Comparison of ENCODE assay signal across 8 cellular contexts in genomic region chr2:231800493-231801091, GRCh38. TPM values are rescaled to one million over a fixed set of nuclear protein-coding genes. Genes with fewer than 3 reads are reported as not detected.
DNase-seq lines count a peak whose midpoint lies in the region; ATAC-seq and TF ChIP-seq lines count a peak whose summit lies in the region.

No MANE protein-coding gene starts in this region.

- H3K36me3 ChIP-seq in aorta (ENCODE audit: control insufficient read depth in 1 of 2, insufficient read depth in 2 of 2, low read length in 1 of 2): peaks cover 4 to 11% of the 10 kb centered on the region in 2 donors

- WGBS in aorta, 2 donors: 39 to 45% methylated on average over 6 of the region's 6 CpGs

- H3K27me3 Mint-ChIP-seq in WTC11 (ENCODE audit: low read depth): no peaks in the 10 kb centered on the region

- no peaks in the 10 kb centered on the region for H3K27me3 ChIP-seq in aorta (ENCODE audit: control insufficient read depth in 1 of 2, insufficient read depth in 2 of 2, low read length in 1 of 2)

- peaks cover 34% of the 10 kb centered on the region for H3K36me3 Mint-ChIP-seq in WTC11

- DNase-seq in DMS114 treated with DMSO at 0.1 percent for 48 hours (lab: John Stamatoyannopoulos, UW; ENCODE audit: unreplicated experiment) (peak; percentile 4), WTC11 (ENCODE audit: low spot score) (peak; percentile 77), posterior cingulate gyrus (peak in 8 of 10 donors; percentile 25 to 92 (median 62)), aorta (no peak), LoVo (ENCODE audit: low spot score) (no peak)

- no peak overlapping the region for H3K27ac Mint-ChIP-seq in WTC11

- H3K4me1 Mint-ChIP-seq in WTC11: peaks cover 10% of the 10 kb centered on the region

- TF ChIP-seq EP300 in Ishikawa (IDR thresholded peaks at IDR 0.05; ENCODE audit: borderline replicate concordance): no peak

- H3K9me3 Mint-ChIP-seq in WTC11: no peaks in the 10 kb centered on the region

- no peak overlapping the region for H3K4me3 ChIP-seq in aorta (ENCODE audit: low read length in 2 of 2)

- peak; percentile 75 for TF ChIP-seq CTCF in WTC11 (IDR thresholded peaks at IDR 0.05)

- no peaks in the 10 kb centered on the region for H3K9me3 ChIP-seq in aorta (ENCODE audit: control insufficient read depth, low read length)

- no peaks in the 10 kb centered on the region for H3K4me1 ChIP-seq in aorta (ENCODE audit: control insufficient read depth in 1 of 2, insufficient read depth in 2 of 2, low read length in 2 of 2)

- peak; percentile 23; the same call in 1 of the 2 replicates for TF ChIP-seq RAD21 in Ishikawa (IDR thresholded peaks at IDR 0.05; ENCODE audit: low read depth)

- no peak overlapping the region for H3K27ac ChIP-seq in aorta (ENCODE audit: low read depth in 1 of 2, low read length in 2 of 2)

- ATAC-seq in WTC11 (peak; percentile 64), esophagus mucosa (peak; percentile 36), GM21576 (IDR thresholded peaks at IDR 0.05; ENCODE audit: unreplicated experiment) (no peak), aorta (ENCODE audit: low FRiP score) (no peak)

- intact Hi-C loops in posterior cingulate gyrus (cut with DNase I): no loop called here
- intact Hi-C loops in aorta (cut with DNase I): no loop called here

- H3K4me3 Mint-ChIP-seq in WTC11: no peak overlapping the region

- POLR2A ChIA-PET in WTC11 (lab: Charles Lee): no interaction called here

- CTCF ChIA-PET in WTC11 (lab: Charles Lee): interaction anchor here (0.6 to 1.6 kb wide), 11 partner anchors 14 to 218 kb away, joined by 3 to 6 read pairs (median 3); partner anchors contain the start of gene COPS7B

TF ChIP-seq in Ishikawa, 13 proteins besides CTCF, POLR2A, EP300 and RAD21:
- TF ChIP-seq REST (IDR thresholded peaks at IDR 0.05; ENCODE audit: low read depth) (no peak), NFIC (IDR thresholded peaks at IDR 0.05) (no peak), EGR1 (IDR thresholded peaks at IDR 0.05) (no peak), TAF1 (IDR thresholded peaks at IDR 0.05; ENCODE audit: low read depth) (no peak), MAX (IDR thresholded peaks at IDR 0.05) (no peak), TCF12 (IDR thresholded peaks at IDR 0.05; ENCODE audit: low read depth) (no peak), YY1 (IDR thresholded peaks at IDR 0.05; ENCODE audit: low read depth) (no peak), USF1 (IDR thresholded peaks at IDR 0.05) (no peak), ZBTB7A (IDR thresholded peaks at IDR 0.05; ENCODE audit: low read depth) (no peak), FOXM1 (IDR thresholded peaks at IDR 0.05; ENCODE audit: borderline replicate concordance, low read depth) (no peak), CEBPB (IDR thresholded peaks at IDR 0.05) (no peak), TEAD4 (IDR thresholded peaks at IDR 0.05) (no peak), CREB1 (IDR thresholded peaks at IDR 0.05; ENCODE audit: low read depth) (no peak)

TF ChIP-seq in WTC11, 78 proteins besides CTCF, POLR2A, EP300 and RAD21:
- TF ChIP-seq IRF2 (CRISPR knock-in tag; IDR thresholded peaks at IDR 0.05; ENCODE audit: borderline replicate concordance, low read depth) (no peak), KAT7 (CRISPR knock-in tag; IDR thresholded peaks at IDR 0.05; ENCODE audit: borderline replicate concordance) (no peak), RORB (CRISPR knock-in tag; IDR thresholded peaks at IDR 0.05) (no peak), GTF2I (CRISPR knock-in tag; conservative IDR thresholded peaks at IDR 0.05) (no peak), ELF4 (CRISPR knock-in tag; IDR thresholded peaks at IDR 0.05; ENCODE audit: low read depth) (no peak), ZNF396 (CRISPR knock-in tag; IDR thresholded peaks at IDR 0.05; ENCODE audit: borderline replicate concordance) (no peak), ZNF263 (CRISPR knock-in tag; IDR thresholded peaks at IDR 0.05; ENCODE audit: low read depth) (no peak), GRHL2 (CRISPR knock-in tag; IDR thresholded peaks at IDR 0.05; ENCODE audit: insufficient replicate concordance, severe bottlenecking) (no peak), NFE2L1 (CRISPR knock-in tag; IDR thresholded peaks at IDR 0.05) (no peak), ATF1 (CRISPR knock-in tag; IDR thresholded peaks at IDR 0.05) (no peak), TEAD1 (CRISPR knock-in tag; IDR thresholded peaks at IDR 0.05) (no peak), ETV6 (CRISPR knock-in tag; IDR thresholded peaks at IDR 0.05) (no peak)
- TF ChIP-seq, protein P1, sequence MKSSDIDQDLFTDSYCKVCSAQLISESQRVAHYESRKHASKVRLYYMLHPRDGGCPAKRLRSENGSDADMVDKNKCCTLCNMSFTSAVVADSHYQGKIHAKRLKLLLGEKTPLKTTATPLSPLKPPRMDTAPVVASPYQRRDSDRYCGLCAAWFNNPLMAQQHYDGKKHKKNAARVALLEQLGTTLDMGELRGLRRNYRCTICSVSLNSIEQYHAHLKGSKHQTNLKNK (CRISPR knock-in tag; IDR thresholded peaks at IDR 0.05): no peak
- TF ChIP-seq, protein P2, sequence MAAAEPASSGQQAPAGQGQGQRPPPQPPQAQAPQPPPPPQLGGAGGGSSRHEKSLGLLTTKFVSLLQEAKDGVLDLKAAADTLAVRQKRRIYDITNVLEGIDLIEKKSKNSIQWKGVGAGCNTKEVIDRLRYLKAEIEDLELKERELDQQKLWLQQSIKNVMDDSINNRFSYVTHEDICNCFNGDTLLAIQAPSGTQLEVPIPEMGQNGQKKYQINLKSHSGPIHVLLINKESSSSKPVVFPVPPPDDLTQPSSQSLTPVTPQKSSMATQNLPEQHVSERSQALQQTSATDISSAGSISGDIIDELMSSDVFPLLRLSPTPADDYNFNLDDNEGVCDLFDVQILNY (CRISPR knock-in tag; IDR thresholded peaks at IDR 0.05): no peak

RNA-seq across cellular contexts. Expression of gene COPS7B, which starts 14.3 kb away (rescaled TPM):
- total RNA-seq in WTC11 (2021) (56.5 to 63.8 TPM (median 57.1 TPM) in 3 replicates), esophagus mucosa (16.8 TPM), aorta (10 to 100 TPM; 20.6 to 40.8 TPM)
- polyA plus RNA-seq in aorta: 10 to 100 TPM; 12.1 to 42.0 TPM

RNA-seq across cellular contexts. Expression of gene PDE6D, which starts 19.5 kb away (rescaled TPM):
- total RNA-seq in WTC11 (2021) (30.2 to 32.8 TPM (median 31.4 TPM) in 3 replicates), esophagus mucosa (18.5 TPM), aorta (10 to 100 TPM; 23.4 to 26.2 TPM)
- polyA plus RNA-seq in aorta: 10 to 100 TPM; 22.9 to 26.9 TPM

Comparison
In these comparisons a context has a peak if more than half of its experiments do, and no peak if none do; other contexts are left out.
1. DNase-seq: peak in DMS114 treated with DMSO at 0.1 percent for 48 hours (single experiment), WTC11 (single experiment) and posterior cingulate gyrus (8 of 10); none in aorta (0 of 2) and LoVo (single experiment).
2. ATAC-seq: peak in WTC11 (single experiment) and esophagus mucosa (single experiment); none in GM21576 (single experiment) and aorta (single experiment).